In the genomic region with DNA sequence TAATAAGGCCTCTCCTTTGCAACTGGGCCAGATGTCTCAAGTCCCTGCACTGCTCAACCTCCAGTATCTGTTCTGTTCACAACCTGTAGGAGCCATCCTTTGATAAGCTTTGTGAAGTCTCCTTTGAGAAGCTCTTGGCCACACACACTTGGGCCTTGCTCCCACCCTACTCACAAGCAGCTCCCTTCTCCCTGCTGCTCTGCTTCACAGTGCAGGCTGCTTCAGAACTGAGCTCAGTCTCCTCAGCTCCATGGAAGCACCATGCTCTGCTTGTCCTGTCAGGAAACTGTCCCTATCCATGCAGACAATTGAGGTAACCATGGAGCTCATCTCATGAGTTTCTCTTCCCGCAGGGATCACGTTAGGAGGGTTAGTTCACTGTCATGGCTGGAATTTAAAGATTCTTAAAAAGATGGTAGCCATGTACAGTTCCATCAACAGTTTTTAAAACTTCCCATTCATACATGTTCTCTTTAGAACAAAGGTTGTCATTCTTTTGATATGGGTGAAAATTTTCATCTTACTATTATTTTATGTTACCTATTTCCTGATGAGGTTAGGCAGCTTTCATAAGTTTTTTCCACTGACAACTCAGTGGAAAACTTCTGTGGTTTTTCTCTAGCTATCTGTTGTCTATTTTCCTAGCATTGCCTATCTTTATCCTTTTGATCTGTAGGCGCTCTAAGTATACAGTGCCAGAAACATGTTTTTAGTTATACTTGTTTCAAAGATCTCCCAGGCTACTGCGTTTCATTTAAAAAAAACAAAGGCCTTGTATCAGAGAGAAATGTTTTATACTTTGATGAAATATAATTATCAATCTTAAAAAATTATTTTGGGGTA, we compare ENCODE assay signal across 14 cellular contexts.
DNase-seq lines count a peak whose midpoint lies in the region; ATAC-seq and TF ChIP-seq lines count a peak whose summit lies in the region.
"Had no signal": no experiment of that assay in that cellular context is flagged by ENCODE, and none has a peak within 500 bp of the region (broad histone marks: within the 10 kb centered on the region; RNA-seq: fewer than 3 reads in every experiment).

No MANE protein-coding gene starts in this region.

- H3K36me3 ChIP-seq in KOPT-K1 (ENCODE audit: insufficient read depth, low read length) = no peaks in the 10 kb centered on the region
- H3K36me3 ChIP-seq: BE2C had no signal

- peak; percentile 16 for ATAC-seq in activated T-helper 17 cell treated with anti-CD3 and anti-CD28 coated beads, Interleukin-2, amount 50 U/mL, for 72 hours (replicated peaks)
- peak; percentile 55 for ATAC-seq in stimulated activated naive CD8-positive, alpha-beta T cell treated with anti-CD3 and anti-CD28 coated beads, Interleukin-15, Interleukin-2, amounts not matched to agents 100 U/mL and 50 U/mL, for 24 hours
- ATAC-seq in HG02759 (IDR thresholded peaks at IDR 0.05; ENCODE audit: unreplicated experiment) = no peak

- H3K27ac ChIP-seq in KOPT-K1 (ENCODE audit: low read depth, low read length, poor library complexity, severe bottlenecking) = peak overlapping the region; percentile 7

- no peak for TF ChIP-seq CTCF in chondrocyte (IDR thresholded peaks at IDR 0.05)

- H3K9me3 ChIP-seq in KOPT-K1 (ENCODE audit: insufficient read depth, low read length, poor library complexity, severe bottlenecking) = no peaks in the 10 kb centered on the region
- H3K9me3 ChIP-seq: BE2C had no signal

- no peaks in the 10 kb centered on the region for H3K27me3 Mint-ChIP-seq in activated CD4-positive, alpha-beta T cell treated with anti-CD3 and anti-CD28 coated beads, Interleukin-2, amount 10 ng/mL, durations not matched to agents 24 days and 14 days
- no peaks in the 10 kb centered on the region for H3K27me3 Mint-ChIP-seq in activated T-helper 17 cell treated with anti-CD3 and anti-CD28 coated beads, Interleukin-2, amount 50 U/mL, for 72 hours
- H3K27me3 Mint-ChIP-seq in chondrocyte (ENCODE audit: low read depth) = no peaks in the 10 kb centered on the region

- H3K4me1 Mint-ChIP-seq in activated CD4-positive, alpha-beta T cell treated with anti-CD3 and anti-CD28 coated beads, Interleukin-2, amount 10 ng/mL, durations not matched to agents 24 days and 14 days = peaks cover 9% of the 10 kb centered on the region
- no peaks in the 10 kb centered on the region for H3K4me1 Mint-ChIP-seq in activated T-helper 17 cell treated with anti-CD3 and anti-CD28 coated beads, Interleukin-2, amount 50 U/mL, for 72 hours
- H3K4me1 Mint-ChIP-seq in chondrocyte (ENCODE audit: low read depth) = no peaks in the 10 kb centered on the region

- no peaks in the 10 kb centered on the region for H3K36me3 Mint-ChIP-seq in activated CD4-positive, alpha-beta T cell treated with anti-CD3 and anti-CD28 coated beads, Interleukin-2, amount 10 ng/mL, durations not matched to agents 24 days and 14 days (ENCODE audit: low read depth)
- peaks cover 14% of the 10 kb centered on the region for H3K36me3 Mint-ChIP-seq in activated T-helper 17 cell treated with anti-CD3 and anti-CD28 coated beads, Interleukin-2, amount 50 U/mL, for 72 hours (ENCODE audit: low read depth)
- H3K36me3 Mint-ChIP-seq in chondrocyte (ENCODE audit: low read depth) = peaks cover 8% of the 10 kb centered on the region

- H3K9me3 Mint-ChIP-seq in activated CD4-positive, alpha-beta T cell treated with anti-CD3 and anti-CD28 coated beads, Interleukin-2, amount 10 ng/mL, durations not matched to agents 24 days and 14 days = peaks cover 3% of the 10 kb centered on the region
- peaks cover 11% of the 10 kb centered on the region for H3K9me3 Mint-ChIP-seq in activated T-helper 17 cell treated with anti-CD3 and anti-CD28 coated beads, Interleukin-2, amount 50 U/mL, for 72 hours
- H3K9me3 Mint-ChIP-seq in chondrocyte (ENCODE audit: low read depth) = peaks cover 22% of the 10 kb centered on the region

- H3K4me3 Mint-ChIP-seq in activated CD4-positive, alpha-beta T cell treated with anti-CD3 and anti-CD28 coated beads, Interleukin-2, amount 10 ng/mL, durations not matched to agents 24 days and 14 days = no peak overlapping the region
- no peak overlapping the region for H3K4me3 Mint-ChIP-seq in activated T-helper 17 cell treated with anti-CD3 and anti-CD28 coated beads, Interleukin-2, amount 50 U/mL, for 72 hours
- H3K4me3 Mint-ChIP-seq in chondrocyte (ENCODE audit: unreplicated experiment) = no peak overlapping the region

- DNase-seq in activated CD4-positive, alpha-beta T cell treated with anti-CD3 and anti-CD28 coated beads, Interleukin-2, amount 10 ng/mL, durations not matched to agents 24 days and 14 days = no peak
- no peak for DNase-seq in activated CD4-positive, alpha-beta T cell treated with anti-CD3 and anti-CD28 coated beads for 1 hour
- no peak for DNase-seq in stimulated activated naive CD8-positive, alpha-beta T cell treated with anti-CD3 and anti-CD28 coated beads, Interleukin-15, Interleukin-2, amounts not matched to agents 100 U/mL and 50 U/mL, for 24 hours
- DNase-seq in chondrocyte (ENCODE audit: low spot score) = no peak
- DNase-seq in SIG-M5 treated with dmso at 0.1 percent for 504 hours (lab: John Stamatoyannopoulos, UW; ENCODE audit: unreplicated experiment) = no peak
- DNase-seq: 8988T, BE2C, KG1, NCI-H1092, NCI-H2081 treated with DMSO at 0.1 percent for 48 hours, NCI-H510A treated with DMSO at 0.1 percent for 48 hours had no signal

- peak overlapping the region; percentile 77 for H3K27ac Mint-ChIP-seq in activated CD4-positive, alpha-beta T cell treated with anti-CD3 and anti-CD28 coated beads, Interleukin-2, amount 10 ng/mL, durations not matched to agents 24 days and 14 days
- peak overlapping the region; percentile 20 for H3K27ac Mint-ChIP-seq in activated T-helper 17 cell treated with anti-CD3 and anti-CD28 coated beads, Interleukin-2, amount 50 U/mL, for 72 hours
- H3K27ac Mint-ChIP-seq in chondrocyte (ENCODE audit: unreplicated experiment) = no peak overlapping the region

- intact Hi-C loops in activated CD4-positive, alpha-beta T cell treated with anti-CD3 and anti-CD28 coated beads, Interleukin-2, amount 10 ng/mL, durations not matched to agents 24 days and 14 days (cut with micrococcal nuclease) = loop anchor here (2.0 kb wide), 1 partner anchor 62 kb away; a partner anchor contains a TSS
